Comparison of ENCODE assay signal across 19 cellular contexts in genomic region chr3:22399566-22399965, GRCh38.
DNase-seq lines count a peak whose midpoint lies in the region; ATAC-seq and TF ChIP-seq lines count a peak whose summit lies in the region.
"Had no signal": no experiment of that assay in that cellular context is flagged by ENCODE, and none has a peak within 500 bp of the region (broad histone marks: within the 10 kb centered on the region; RNA-seq: fewer than 3 reads in every experiment).

No MANE protein-coding gene starts in this region.

- H3K27ac ChIP-seq in GM23248 = no peak overlapping the region
- H3K27ac ChIP-seq: BLaER1, HL-60 had no signal

- no peaks in the 10 kb centered on the region for H3K27me3 ChIP-seq in GM23248 (replicated peaks; ENCODE audit: insufficient read depth)
- H3K27me3 ChIP-seq: BLaER1 had no signal

- no peaks in the 10 kb centered on the region for H3K36me3 ChIP-seq in GM23248 (ENCODE audit: low read depth)
- H3K36me3 ChIP-seq: BLaER1 had no signal

- no peaks in the 10 kb centered on the region for H3K79me2 ChIP-seq in GM23248 (ENCODE audit: insufficient read depth)

- no peak overlapping the region for H3K4me2 ChIP-seq in GM23248 (ENCODE audit: unreplicated experiment)
- H3K4me2 ChIP-seq: BLaER1 had no signal

- no peaks in the 10 kb centered on the region for H3F3A ChIP-seq in GM23248 (ENCODE audit: insufficient read depth)

- no peaks in the 10 kb centered on the region for H4K20me1 ChIP-seq in GM23248 (ENCODE audit: insufficient read depth)
- H4K20me1 ChIP-seq: BLaER1 had no signal

- no peaks in the 10 kb centered on the region for H3K4me1 ChIP-seq in GM23248 (ENCODE audit: insufficient read depth)
- H3K4me1 ChIP-seq: BLaER1 had no signal

- no peaks in the 10 kb centered on the region for H3K9me2 ChIP-seq in GM23248 (ENCODE audit: insufficient read depth)

- H2AFZ ChIP-seq in GM23248 = no peak overlapping the region

- WGBS in GM23248 (ENCODE audit: low coverage in 1 of 2, low lambda C conversion rate in 2 of 2, missing lambda C conversion rate in 2 of 2), 2 experiments = 47 to 49% methylated on average over 4 of the region's 4 CpGs

- no peaks in the 10 kb centered on the region for H3K9me3 ChIP-seq in GM23248 (ENCODE audit: low read depth)
- H3K9me3 ChIP-seq: BLaER1 had no signal

- TF ChIP-seq CTCF in choroid plexus epithelial cell (conservative IDR thresholded peaks at IDR 0.05; ENCODE audit: low read depth, low read length) (no peak), fibroblast of villous mesenchyme (IDR thresholded peaks at IDR 0.05; ENCODE audit: insufficient read depth, low read depth, low read length) (no peak), GM13977 (IDR thresholded peaks at IDR 0.05; ENCODE audit: extremely low read depth, insufficient read depth, missing control alignments) (no peak)

- no peak overlapping the region for H3K9ac ChIP-seq in GM23248
- H3K9ac ChIP-seq: BLaER1 had no signal

- in situ Hi-C loops in GM23248 (cut with MboI) (no loop called here), GM13977 (cut with MboI; ENCODE audit: low pct_unique_long_range_greater_than_20kb, low sequenced_read_pairs, unreplicated experiment) (no loop called here)

- H3K4me3 ChIP-seq in GM23248 = no peak overlapping the region
- H3K4me3 ChIP-seq in choroid plexus epithelial cell (ENCODE audit: low read depth, low read length) = no peak overlapping the region
- no peak overlapping the region for H3K4me3 ChIP-seq in fibroblast of villous mesenchyme (ENCODE audit: low read depth, low read length)
- H3K4me3 ChIP-seq: BLaER1 had no signal

- no peak for ATAC-seq in GM18858 (IDR thresholded peaks at IDR 0.05; ENCODE audit: unreplicated experiment)
- ATAC-seq: PC-3 had no signal

- DNase-seq in AG08395 (ENCODE audit: low spot score) (peak; percentile 17), GM23248 (peak; percentile 78), choroid plexus epithelial cell (ENCODE audit: low read depth) (peak; percentile 19), fibroblast of villous mesenchyme (ENCODE audit: low read depth) (peak; percentile 10), NCI-H1417 (lab: John Stamatoyannopoulos, UW) (no peak), GM13977 (ENCODE audit: low spot score) (no peak), NCI-H226 (no peak)
- DNase-seq: CD4-positive, alpha-beta memory T cell; DMS53; H7; Kasumi-1; NCI-H1092 treated with DMSO at 0.1 percent for 48 hours; NCI-H2081 treated with DMSO at 0.1 percent for 48 hours; NCI-H2227 treated with DMSO at 0.1 percent for 48 hours; NCI-H526; PC-3 had no signal

Comparison
In these comparisons a context has a peak if more than half of its experiments do, and no peak if none do; other contexts are left out.
1. DNase-seq: peak in AG08395 (single experiment), GM23248 (single experiment), choroid plexus epithelial cell (single experiment) and fibroblast of villous mesenchyme (single experiment); none in NCI-H1417 (0 of 3), GM13977 (single experiment) and NCI-H226 (single experiment).